14 cellular contexts compared by ENCODE assay signal in the genomic region with DNA sequence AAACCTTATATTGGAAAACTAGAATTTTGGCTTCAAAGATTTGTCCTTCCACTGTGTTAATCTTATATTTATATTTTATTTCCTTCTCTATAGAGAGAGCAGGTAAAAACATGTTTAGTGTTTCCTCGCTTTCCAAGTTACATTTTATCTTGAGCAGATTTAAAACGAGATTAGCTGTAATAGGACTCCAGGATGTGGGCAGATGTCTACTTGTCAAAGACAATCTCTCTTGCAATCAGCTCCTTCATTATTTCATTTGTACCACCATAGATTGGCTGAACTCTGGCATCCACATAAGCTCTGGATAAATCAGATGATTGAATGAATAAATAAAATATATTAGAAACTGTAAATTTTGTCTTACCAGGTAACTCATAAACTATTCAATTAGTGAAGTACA. TPM values are rescaled to one million over a fixed set of nuclear protein-coding genes. Genes with fewer than 3 reads are reported as not detected.
A peak's percentile ranks its signal among the peaks of the same experiment; 100 is the strongest.
DNase-seq lines count a peak whose midpoint lies in the region; ATAC-seq and TF ChIP-seq lines count a peak whose summit lies in the region.
"Had no signal": no experiment of that assay in that cellular context is flagged by ENCODE, and none has a peak within 500 bp of the region (broad histone marks: within the 10 kb centered on the region; RNA-seq: fewer than 3 reads in every experiment).

No MANE protein-coding gene starts in this region.

- H3K9ac ChIP-seq in trophoblast cell (ENCODE audit: low read length), result no peak overlapping the region
- H3K9ac ChIP-seq: KMS-11 had no signal

- no peak overlapping the region for H3K4ac ChIP-seq in trophoblast cell (ENCODE audit: low read depth, low read length)

- H3K27ac ChIP-seq in WERI-Rb-1 (peak overlapping the region; percentile 21; the same call in 1 of the 2 replicates), trophoblast cell (ENCODE audit: low read depth, low read length) (no peak overlapping the region)
- H3K27ac ChIP-seq: KMS-11, PC-9 had no signal

- intact Hi-C loops in Caco-2 (cut with micrococcal nuclease; ENCODE audit: unreplicated experiment), result loop anchor here (1.0 kb wide), 1 partner anchor 17 kb away; a partner anchor contains a TSS

- H4K12ac ChIP-seq in trophoblast cell (ENCODE audit: low read depth, low read length), result no peak overlapping the region

- ATAC-seq in GM21717 (IDR thresholded peaks at IDR 0.05; ENCODE audit: unreplicated experiment), result no peak

- H3K4me1 ChIP-seq in trophoblast cell (ENCODE audit: control insufficient read depth in 1 of 2, insufficient read depth in 2 of 2, low read length in 2 of 2), result no peaks in the 10 kb centered on the region
- H3K4me1 ChIP-seq in Caco-2, result peaks cover 19% of the 10 kb centered on the region

- no peaks in the 10 kb centered on the region for H3K27me3 Mint-ChIP-seq in Caco-2 (ENCODE audit: insufficient read depth, unreplicated experiment)

- H3K4me3 Mint-ChIP-seq in Caco-2 (ENCODE audit: unreplicated experiment), result no peak overlapping the region

- no peak overlapping the region for H2AK5ac ChIP-seq in trophoblast cell (ENCODE audit: low read length)

- WGBS in trophoblast cell (ENCODE audit: extremely low coverage, insufficient coverage, insufficient read length), result no CpG with 5 or more reads among the region's 2 CpGs

- H3K36me3 Mint-ChIP-seq in Caco-2 (ENCODE audit: insufficient read depth, unreplicated experiment), result no peaks in the 10 kb centered on the region

- no peak for TF ChIP-seq CTCF in WERI-Rb-1 (IDR thresholded peaks at IDR 0.05; ENCODE audit: low read depth, low read length)
- no peak for TF ChIP-seq CTCF in Caco-2 (IDR thresholded peaks at IDR 0.05; ENCODE audit: insufficient read depth in 1 of 2, low read depth in 1 of 2, low read length in 1 of 2, severe bottlenecking in 1 of 2, unreplicated experiment in 1 of 2)

- no peak overlapping the region for H3K4me2 ChIP-seq in trophoblast cell (ENCODE audit: low read length)
- H3K4me2 ChIP-seq: KMS-11, PC-9 had no signal

- no peaks in the 10 kb centered on the region for H3K79me1 ChIP-seq in trophoblast cell (ENCODE audit: low read length)

- no peak overlapping the region for H3K27ac Mint-ChIP-seq in Caco-2 (ENCODE audit: unreplicated experiment)

- H3K9me3 Mint-ChIP-seq in Caco-2 (ENCODE audit: unreplicated experiment), result peaks cover 16% of the 10 kb centered on the region

- H3K23ac ChIP-seq in trophoblast cell (ENCODE audit: low read length), result no peak overlapping the region

- DNase-seq in NCI-H2196 (lab: John Stamatoyannopoulos, UW; ENCODE audit: unreplicated experiment), result peak; percentile 21
- no peak for DNase-seq in NCI-H2196 treated with DMSO at 0.1 percent for 48 hours (lab: John Stamatoyannopoulos, UW; ENCODE audit: unreplicated experiment)
- peak; percentile 32 for DNase-seq in NCI-H524 treated with DMSO at 0.1 percent for 48 hours (lab: John Stamatoyannopoulos, UW)
- DNase-seq in WERI-Rb-1, result no peak
- peak; percentile 8 to 49 for DNase-seq in trophoblast cell
- no peak for DNase-seq in mucosa of gallbladder (ENCODE audit: low spot score)
- no peak for DNase-seq in Caco-2
- DNase-seq: MM.1S, NCI-H187 treated with DMSO at 0.1 percent for 48 hours, NCI-H226, NCI-H69, PC-9 had no signal

- H2BK12ac ChIP-seq in trophoblast cell (ENCODE audit: low read length), result no peak overlapping the region

- no peak overlapping the region for H3K4me3 ChIP-seq in WERI-Rb-1 (ENCODE audit: low read depth, low read length)
- H3K4me3 ChIP-seq in trophoblast cell (ENCODE audit: low read depth, low read length), result no peak overlapping the region
- H3K4me3 ChIP-seq in Caco-2 (ENCODE audit: low read depth, low read length), result no peak overlapping the region
- H3K4me3 ChIP-seq: PC-9 had no signal

- H3K36me3 ChIP-seq in WERI-Rb-1 (no peaks in the 10 kb centered on the region), trophoblast cell (ENCODE audit: control insufficient read depth in 1 of 2, insufficient read depth in 2 of 2, low read length in 2 of 2) (peaks cover 4 to 7% of the 10 kb centered on the region in 2 experiments), Caco-2 (ENCODE audit: control insufficient read depth, insufficient read depth, low read length) (no peaks in the 10 kb centered on the region)

- H3K4me1 Mint-ChIP-seq in Caco-2 (ENCODE audit: low read depth, unreplicated experiment), result no peaks in the 10 kb centered on the region

- H3K27me3 ChIP-seq in WERI-Rb-1 (ENCODE audit: insufficient read depth, low read depth, severe bottlenecking) (no peaks in the 10 kb centered on the region), trophoblast cell (ENCODE audit: insufficient read depth, low read length) (no peaks in the 10 kb centered on the region), Caco-2 (replicated peaks; ENCODE audit: control insufficient read depth, insufficient read depth, low read length) (no peaks in the 10 kb centered on the region)

- no peak overlapping the region for H2AFZ ChIP-seq in trophoblast cell (ENCODE audit: insufficient read depth, low read length, poor library complexity)
- H2AFZ ChIP-seq: PC-9 had no signal

- BruUV-seq in Caco-2 (replicated peaks; lab: Mats Ljungman, UMichigan), result no TSS peak

- POLR2A ChIA-PET in Caco-2 (lab: Charles Lee), result no interaction called here

- no peak overlapping the region for H4K8ac ChIP-seq in trophoblast cell (ENCODE audit: low read depth, low read length)

- H4K91ac ChIP-seq in trophoblast cell (ENCODE audit: low read depth, low read length), result no peak overlapping the region

- no peaks in the 10 kb centered on the region for H3K79me2 ChIP-seq in trophoblast cell (ENCODE audit: control insufficient read depth, insufficient read depth, low read length, poor library complexity)

- H3K14ac ChIP-seq in trophoblast cell (ENCODE audit: low read length), result no peak overlapping the region

- H3K18ac ChIP-seq in trophoblast cell (ENCODE audit: low read length), result no peak overlapping the region

- no peak overlapping the region for H2BK120ac ChIP-seq in trophoblast cell (ENCODE audit: insufficient read depth, low read length, poor library complexity)

- peaks cover 7% of the 10 kb centered on the region for H3K9me3 ChIP-seq in WERI-Rb-1 (ENCODE audit: severe bottlenecking)
- no peaks in the 10 kb centered on the region for H3K9me3 ChIP-seq in trophoblast cell (ENCODE audit: insufficient read depth, low read depth, low read length)
- H3K9me3 ChIP-seq in Caco-2, result no peaks in the 10 kb centered on the region; the same call in none of the 2 replicates

- H2BK5ac ChIP-seq in trophoblast cell (ENCODE audit: low read depth, low read length, poor library complexity), result no peak overlapping the region

- CTCF ChIA-PET in Caco-2 (lab: Charles Lee), result no interaction called here

RNA-seq across cellular contexts. Expression of a gene that starts 17.5 kb away (rescaled TPM):
- 8.7 and 9.9 TPM in 2 replicates for polyA plus RNA-seq in trophoblast cell (2013)
- total RNA-seq in mucosa of gallbladder (58.3 TPM), Caco-2 (2022) (5.3 and 5.7 TPM in 2 replicates)

RNA-seq across cellular contexts. Expression of a gene that starts 36.5 kb away (rescaled TPM):
- 18.6 and 19.2 TPM in 2 replicates for polyA plus RNA-seq in trophoblast cell (2013)
- total RNA-seq in mucosa of gallbladder (3.8 TPM), Caco-2 (2022) (not detected in 2 replicates)

Comparison
In these comparisons a context has a peak if more than half of its experiments do, and no peak if none do; other contexts are left out.
1. DNase-seq: peak in NCI-H2196 (single experiment), NCI-H524 treated with DMSO at 0.1 percent for 48 hours (single experiment) and trophoblast cell (2 of 2); none in NCI-H2196 treated with DMSO at 0.1 percent for 48 hours (single experiment), WERI-Rb-1 (single experiment), mucosa of gallbladder (single experiment) and Caco-2 (0 of 2).